In genomic region chr19:46021531-46022041, GRCh38 we compare ENCODE assay signal across 19 cellular contexts. TPM values are rescaled to one million over a fixed set of nuclear protein-coding genes. Genes with fewer than 3 reads are reported as not detected.
DNase-seq lines count a peak whose midpoint lies in the region; ATAC-seq and TF ChIP-seq lines count a peak whose summit lies in the region.
"Had no signal": no experiment of that assay in that cellular context is flagged by ENCODE, and none has a peak within 500 bp of the region (broad histone marks: within the 10 kb centered on the region; RNA-seq: fewer than 3 reads in every experiment).

No MANE protein-coding gene starts in this region.

- intact Hi-C loops in esophagus squamous epithelium (cut with DNase I): loop anchor here (10.0 kb wide), 1 partner anchor 243 kb away; no protein-coding TSS in a partner anchor

- no peak overlapping the region for H3K4me3 ChIP-seq in H7 (ENCODE audit: insufficient read depth, low read depth, low read length)
- no peak overlapping the region for H3K4me3 ChIP-seq in esophagus squamous epithelium
- no peak overlapping the region for H3K4me3 ChIP-seq in retinal pigment epithelial cell (ENCODE audit: low read length)
- H3K4me3 ChIP-seq: left ventricle myocardium inferior had no signal

- H3K9me3 ChIP-seq in esophagus squamous epithelium: no peaks in the 10 kb centered on the region
- H3K9me3 ChIP-seq: left ventricle myocardium inferior had no signal

- TF ChIP-seq POLR2A in esophagus squamous epithelium (IDR thresholded peaks at IDR 0.05): no peak

- TF ChIP-seq CTCF in esophagus squamous epithelium (IDR thresholded peaks at IDR 0.05) (peak in 5 of 6 experiments; percentile 17 to 55 (median 40)), retinal pigment epithelial cell (conservative IDR thresholded peaks at IDR 0.05; ENCODE audit: low read depth, low read length) (peak; percentile 11)

- H3K27me3 ChIP-seq in H7 (ENCODE audit: control insufficient read depth, insufficient read depth, low read length) (peaks cover under 1% of the 10 kb centered on the region), esophagus squamous epithelium (peaks cover 0 to 44% (median 2%) of the 10 kb centered on the region in 4 donors)

- no peak overlapping the region for H3K27ac ChIP-seq in esophagus squamous epithelium
- H3K27ac ChIP-seq: brain microvascular endothelial cell, left ventricle myocardium inferior had no signal

- ATAC-seq in HG03159 (IDR thresholded peaks at IDR 0.05; ENCODE audit: unreplicated experiment): no peak

- peaks cover 10 to 31% (median 10%) of the 10 kb centered on the region in 3 donors for H3K4me1 ChIP-seq in esophagus squamous epithelium

- DNase-seq in H7 (peak; percentile 76), NCI-H2196 treated with DMSO at 0.1 percent for 48 hours (lab: John Stamatoyannopoulos, UW; ENCODE audit: unreplicated experiment) (peak; percentile 27), esophagus squamous epithelium (lab: John Stamatoyannopoulos, UW) (no peak), retinal pigment epithelial cell (ENCODE audit: low read depth) (no peak), MV-4-11 (lab: John Stamatoyannopoulos, UW) (no peak), NCI-H2107 treated with DMSO at 0.1 percent for 48 hours (lab: John Stamatoyannopoulos, UW; ENCODE audit: unreplicated experiment) (no peak), NCI-H1436 (lab: John Stamatoyannopoulos, UW) (no peak)
- DNase-seq: activated CD4-positive, alpha-beta T cell treated with anti-CD3 and anti-CD28 coated beads for 4 hours; activated naive CD8-positive, alpha-beta T cell treated with anti-CD3 and anti-CD28 coated beads for 36 hours; activated T-cell treated with anti-CD3 and anti-CD28 coated beads, Interleukin-2, amount 50 U/mL, for 1 hour; brain microvascular endothelial cell; DMS153; hippocampal formation; left ventricle myocardium inferior; NCI-H1930; SHP77; T-helper 9 cell had no signal

- H3K36me3 ChIP-seq in H7 (replicated peaks; ENCODE audit: control insufficient read depth, insufficient read depth, low read length) (no peaks in the 10 kb centered on the region), esophagus squamous epithelium (peaks cover 0 to 12% (median 0%) of the 10 kb centered on the region in 3 donors)
- H3K36me3 ChIP-seq: brain microvascular endothelial cell, left ventricle myocardium inferior had no signal

- 11 to 25% methylated on average over 3 to 8 of the region's 11 CpGs for WGBS in esophagus squamous epithelium, 2 donors

RNA-seq across cellular contexts. Expression of gene PGLYRP1, which starts 1.3 kb away (rescaled TPM):
- total RNA-seq in H7 (2014; rRNA removed; shearing (Covaris generic)): not detected in 2 replicates
- total RNA-seq in esophagus squamous epithelium: not detected
- total RNA-seq: activated naive CD8-positive, alpha-beta T cell treated with anti-CD3 and anti-CD28 coated beads for 36 hours; B cell; left ventricle myocardium inferior had no signal

RNA-seq across cellular contexts. Expression of gene IGFL4, which starts 19.2 kb away (rescaled TPM):
- total RNA-seq in H7 (2014; rRNA removed; shearing (Covaris generic)): 0.11 TPM in 1 of 2 replicates, not detected in the other
- not detected for total RNA-seq in esophagus squamous epithelium
- total RNA-seq: activated naive CD8-positive, alpha-beta T cell treated with anti-CD3 and anti-CD28 coated beads for 36 hours; B cell; left ventricle myocardium inferior had no signal

RNA-seq across cellular contexts. Expression of gene CCDC61, which starts 26.3 kb away (rescaled TPM):
- 12.3 and 16.5 TPM in 2 replicates for total RNA-seq in H7 (2014; rRNA removed; shearing (Covaris generic))
- 1 to 10 TPM; 5.9 to 9.5 (median 7.4) TPM for total RNA-seq in esophagus squamous epithelium

RNA-seq across cellular contexts. Expression of gene NOVA2, which starts 47.9 kb away (rescaled TPM):
- total RNA-seq in H7 (2014; rRNA removed; shearing (Covaris generic)): 0.11 and 0.35 TPM in 2 replicates
- total RNA-seq in esophagus squamous epithelium: 1 to 10 TPM in 1 of 4 donors, under 1 TPM in 2, not detected in 1; 0.40 to 2.1 (median 0.44) TPM
- total RNA-seq: activated naive CD8-positive, alpha-beta T cell treated with anti-CD3 and anti-CD28 coated beads for 36 hours; B cell had no signal

Comparison
In these comparisons a context has a peak if more than half of its experiments do, and no peak if none do; other contexts are left out.
1. DNase-seq: peak in H7 (single experiment) and NCI-H2196 treated with DMSO at 0.1 percent for 48 hours (single experiment); none in esophagus squamous epithelium (single experiment), retinal pigment epithelial cell (single experiment), MV-4-11 (single experiment), NCI-H2107 treated with DMSO at 0.1 percent for 48 hours (single experiment) and NCI-H1436 (single experiment).